Comparison of ENCODE assay signal across 26 cellular contexts in genomic region chr3:150613034-150613433, GRCh38. TPM values are rescaled to one million over a fixed set of nuclear protein-coding genes. Genes with fewer than 3 reads are reported as not detected.
DNase-seq lines count a peak whose midpoint lies in the region; ATAC-seq and TF ChIP-seq lines count a peak whose summit lies in the region.
"Had no signal": no experiment of that assay in that cellular context is flagged by ENCODE, and none has a peak within 500 bp of the region (broad histone marks: within the 10 kb centered on the region; RNA-seq: fewer than 3 reads in every experiment).

No MANE protein-coding gene starts in this region.

- peaks cover 9% of the 10 kb centered on the region for H3K36me3 ChIP-seq in CD4-positive, CD25-positive, alpha-beta regulatory T cell (ENCODE audit: control insufficient read depth, insufficient read depth, low read length)
- H3K36me3 ChIP-seq in IMR-90 (ENCODE audit: control insufficient read depth, insufficient read depth, low read length), result peaks cover 4% of the 10 kb centered on the region
- peaks cover 0 to 32% (median 12%) of the 10 kb centered on the region in 6 donors for H3K36me3 ChIP-seq in spleen

- no peak overlapping the region for H3K27ac ChIP-seq in CD4-positive, CD25-positive, alpha-beta regulatory T cell (ENCODE audit: insufficient read depth, low read length, poor library complexity, severe bottlenecking)
- H3K27ac ChIP-seq in IMR-90 (ENCODE audit: insufficient read depth, low read length) (no peak overlapping the region), spleen (no peak overlapping the region)
- H3K27ac ChIP-seq: BLaER1 treated with 17β-estradiol and CSF1 and Interleukin-3, amounts not matched to agents 10 nM and 100 nM; left ventricle myocardium inferior; SK-N-MC; tibial nerve had no signal

- no peak for TF ChIP-seq RAD21 in IMR-90 (IDR thresholded peaks at IDR 0.05; ENCODE audit: low read length)

- no peak overlapping the region for H2AK5ac ChIP-seq in IMR-90 (ENCODE audit: low read depth, low read length)

- POLR2A ChIA-PET in IMR-90 (lab: Charles Lee; ENCODE audit: unreplicated experiment), result no interaction called here

- no peaks in the 10 kb centered on the region; the same call in 1 of the 2 replicates for H3K9me1 ChIP-seq in IMR-90 (ENCODE audit: insufficient read depth, low read length)

- H3K27ac Mint-ChIP-seq in CD4-positive, CD25-positive, alpha-beta regulatory T cell, result peak overlapping the region in 2 of 3 donors; percentile 10 to 59
- H3K27ac Mint-ChIP-seq in activated T-helper 2 cell treated with anti-CD3 and anti-CD28 coated beads, Interferon-gamma antibody, Interleukin-2, Interleukin-4, amounts not matched to agents 10 μg/mL and 5 μg/mL and 100 μg/mL, durations not matched to agents 14 hours and 24 hours and 36 hours, result peak overlapping the region; percentile 73
- peak overlapping the region; percentile 1 to 79 for H3K27ac Mint-ChIP-seq in natural killer cell
- H3K27ac Mint-ChIP-seq: brain; dendritic cell treated with granulocyte-macrophage colony-stimulating factor and Interleukin-4, amounts not matched to agents 40 ng/mL and 50 ng/mL, for 4 days; HFFc6 had no signal

- CTCF ChIA-PET in IMR-90 (lab: Yijun Ruan, JAX), result no interaction called here

- no peak overlapping the region for H2BK20ac ChIP-seq in IMR-90 (ENCODE audit: low read depth, low read length)

- H2BK5ac ChIP-seq in IMR-90 (ENCODE audit: low read depth, low read length, poor library complexity, severe bottlenecking), result no peak overlapping the region

- H3K4me1 Mint-ChIP-seq in CD4-positive, CD25-positive, alpha-beta regulatory T cell, result peaks cover 50 to 73% (median 63%) of the 10 kb centered on the region in 4 donors
- peaks cover 55% of the 10 kb centered on the region for H3K4me1 Mint-ChIP-seq in activated T-helper 2 cell treated with anti-CD3 and anti-CD28 coated beads, Interferon-gamma antibody, Interleukin-2, Interleukin-4, amounts not matched to agents 10 μg/mL and 5 μg/mL and 100 μg/mL, durations not matched to agents 14 hours and 24 hours and 36 hours (ENCODE audit: low read depth)
- H3K4me1 Mint-ChIP-seq in natural killer cell, result peaks cover 67 to 74% of the 10 kb centered on the region in 2 donors

- H3K18ac ChIP-seq in IMR-90 (ENCODE audit: low read depth, low read length), result no peak overlapping the region

- in situ Hi-C loops in IMR-90 (cut with MboI; ENCODE audit: low sequenced_read_pairs), result no loop called here

- peaks cover 27% of the 10 kb centered on the region for H3K36me3 Mint-ChIP-seq in CD4-positive, CD25-positive, alpha-beta regulatory T cell
- H3K36me3 Mint-ChIP-seq in activated T-helper 2 cell treated with anti-CD3 and anti-CD28 coated beads, Interferon-gamma antibody, Interleukin-2, Interleukin-4, amounts not matched to agents 10 μg/mL and 5 μg/mL and 100 μg/mL, durations not matched to agents 14 hours and 24 hours and 36 hours (ENCODE audit: low read depth), result peaks cover 60% of the 10 kb centered on the region
- H3K36me3 Mint-ChIP-seq in natural killer cell, result no peaks in the 10 kb centered on the region

- H3K4me2 ChIP-seq in IMR-90 (ENCODE audit: low read depth, low read length), result no peak overlapping the region
- H3K4me2 ChIP-seq: BLaER1 treated with 17β-estradiol and CSF1 and Interleukin-3, amounts not matched to agents 10 nM and 100 nM had no signal

- no peak for DNase-seq in CD4-positive, CD25-positive, alpha-beta regulatory T cell
- no peak for DNase-seq in IMR-90
- DNase-seq in activated T-helper 2 cell treated with anti-CD3 and anti-CD28 coated beads, Interferon-gamma antibody, Interleukin-2, Interleukin-4, amounts not matched to agents 10 μg/mL and 5 μg/mL and 100 μg/mL, durations not matched to agents 14 hours and 24 hours and 36 hours (ENCODE audit: low spot score), result no peak
- no peak for DNase-seq in natural killer cell
- no peak for DNase-seq in head of caudate nucleus
- DNase-seq in spleen, result no peak
- DNase-seq: activated naive CD4-positive, alpha-beta T cell treated with Interleukin-2 at 50 U/mL for 16 hours; activated T-cell treated with anti-CD3 and anti-CD28 coated beads, Interleukin-2, amount 50 U/mL, for 48 hours; amniotic stem cell; Calu3; DMS79; glutamatergic neuron; GOT3; HFFc6; left ventricle myocardium inferior; MM.1S; NCI-H1930; NCI-H2171 treated with DMSO at 0.1 percent for 48 hours; NCI-H524; stimulated activated CD4-positive, alpha-beta T cell treated with anti-CD3 and anti-CD28 coated beads, Interleukin-4, amount 100 ng/mL, for 4 hours had no signal

- TF ChIP-seq CTCF in IMR-90 (conservative IDR thresholded peaks at IDR 0.05; ENCODE audit: low read depth, low read length) (no peak), natural killer cell (IDR thresholded peaks at IDR 0.05) (no peak), spleen (IDR thresholded peaks at IDR 0.05 in 8 of 11, conservative IDR thresholded peaks at IDR 0.05 in 3 of 11) (no peak)

- no TSS peak for BruUV-seq in IMR-90 (replicated peaks; lab: Mats Ljungman, UMichigan)

- H3K79me1 ChIP-seq in IMR-90 (ENCODE audit: low read depth in 1 of 2, low read length in 2 of 2), result peaks cover 12 to 42% of the 10 kb centered on the region in 2 experiments; a peak in 3 of 4 replicates

- intact Hi-C loops in IMR-90 (cut with micrococcal nuclease), result no loop called here
- intact Hi-C loops in activated T-helper 2 cell treated with anti-CD3 and anti-CD28 coated beads, Interferon-gamma antibody, Interleukin-2, Interleukin-4, amounts not matched to agents 10 μg/mL and 5 μg/mL and 100 μg/mL, durations not matched to agents 14 hours and 24 hours and 36 hours (cut with micrococcal nuclease), result loop anchor here (5.0 kb wide), 1 partner anchor 169 kb away; no protein-coding TSS in a partner anchor
- intact Hi-C loops in natural killer cell (cut with micrococcal nuclease), result no loop called here
- intact Hi-C loops in head of caudate nucleus (cut with DNase I), result no loop called here
- intact Hi-C loops in spleen (cut with DNase I; ENCODE audit: low total_unique reads), result no loop called here

- H3K56ac ChIP-seq in IMR-90 (ENCODE audit: extremely low read depth, insufficient read depth, low read length), result no peak overlapping the region

- H3K9me3 ChIP-seq in CD4-positive, CD25-positive, alpha-beta regulatory T cell (ENCODE audit: control insufficient read depth in 2 of 2, low read length in 2 of 2), result no peaks in the 10 kb centered on the region
- no peaks in the 10 kb centered on the region for H3K9me3 ChIP-seq in IMR-90 (ENCODE audit: control insufficient read depth, insufficient read depth, low read length)
- no peaks in the 10 kb centered on the region for H3K9me3 ChIP-seq in spleen
- H3K9me3 ChIP-seq: left ventricle myocardium inferior, tibial nerve had no signal

- no peak overlapping the region for H2BK120ac ChIP-seq in IMR-90 (ENCODE audit: low read depth, low read length)

- H2AK9ac ChIP-seq in IMR-90 (replicated peaks; ENCODE audit: low read depth, low read length, poor library complexity), result no peak overlapping the region

- H3K9ac ChIP-seq in IMR-90 (ENCODE audit: low read depth, low read length), result no peak overlapping the region
- H3K9ac ChIP-seq: BLaER1 treated with 17β-estradiol and CSF1 and Interleukin-3, amounts not matched to agents 10 nM and 100 nM had no signal

- no CpG with 5 or more reads among the region's 2 CpGs for WGBS in IMR-90 (ENCODE audit: extremely low coverage in 2 of 2, insufficient read length in 1 of 2), 2 experiments
- 90 to 99% (median 95%) methylated on average over 2 of the region's 2 CpGs for WGBS in spleen, 5 donors

- no peaks in the 10 kb centered on the region for H3K27me3 ChIP-seq in CD4-positive, CD25-positive, alpha-beta regulatory T cell (ENCODE audit: control insufficient read depth, insufficient read depth, low read length)
- no peaks in the 10 kb centered on the region for H3K27me3 ChIP-seq in IMR-90 (ENCODE audit: control insufficient read depth, insufficient read depth, low read length)
- no peaks in the 10 kb centered on the region for H3K27me3 ChIP-seq in spleen (replicated peaks in 1 of 7)
- H3K27me3 ChIP-seq: BLaER1 treated with 17β-estradiol and CSF1 and Interleukin-3, amounts not matched to agents 10 nM and 100 nM; tibial nerve had no signal

- peak overlapping the region; percentile 4 for H3K4me3 ChIP-seq in CD4-positive, CD25-positive, alpha-beta regulatory T cell (ENCODE audit: low read depth, low read length)
- H3K4me3 ChIP-seq in IMR-90 (ENCODE audit: insufficient read depth, low read depth, low read length) (no peak overlapping the region), spleen (no peak overlapping the region)
- H3K4me3 ChIP-seq: BLaER1 treated with 17β-estradiol and CSF1 and Interleukin-3, amounts not matched to agents 10 nM and 100 nM; left ventricle myocardium inferior; SK-N-MC; tibial nerve had no signal

- dilution Hi-C loops in IMR-90 (cut with HindIII; ENCODE audit: low sequenced_read_pairs, unreplicated experiment), result no loop called here

- H3K23ac ChIP-seq in IMR-90 (ENCODE audit: low read depth, low read length), result no peak overlapping the region

- no peak for ATAC-seq in CD4-positive, CD25-positive, alpha-beta regulatory T cell (ENCODE audit: low read depth in 2 of 2)
- no peak for ATAC-seq in IMR-90 (ENCODE audit: low read depth)
- ATAC-seq in natural killer cell, result no peak
- ATAC-seq in GM18907 (IDR thresholded peaks at IDR 0.05; ENCODE audit: unreplicated experiment), result no peak

- no peak overlapping the region for H3K4ac ChIP-seq in IMR-90 (ENCODE audit: low read depth, low read length)

- peaks cover 0 to 2% (median 0%) of the 10 kb centered on the region in 7 donors for H3K9me3 Mint-ChIP-seq in CD4-positive, CD25-positive, alpha-beta regulatory T cell
- H3K9me3 Mint-ChIP-seq in activated T-helper 2 cell treated with anti-CD3 and anti-CD28 coated beads, Interferon-gamma antibody, Interleukin-2, Interleukin-4, amounts not matched to agents 10 μg/mL and 5 μg/mL and 100 μg/mL, durations not matched to agents 14 hours and 24 hours and 36 hours, result peaks cover 4% of the 10 kb centered on the region
- H3K9me3 Mint-ChIP-seq in natural killer cell, result no peaks in the 10 kb centered on the region
- H3K9me3 Mint-ChIP-seq: dendritic cell treated with granulocyte-macrophage colony-stimulating factor and Interleukin-4, amounts not matched to agents 40 ng/mL and 50 ng/mL, for 4 days; HFFc6 had no signal

- no peak overlapping the region for H4K8ac ChIP-seq in IMR-90 (ENCODE audit: low read depth in 2 of 2, low read length in 2 of 2)

- no peak overlapping the region for H2BK15ac ChIP-seq in IMR-90 (ENCODE audit: low read depth, low read length)

- peak overlapping the region in 3 of 4 donors; percentile 11 to 33 (median 19) for H3K4me3 Mint-ChIP-seq in CD4-positive, CD25-positive, alpha-beta regulatory T cell
- H3K4me3 Mint-ChIP-seq in activated T-helper 2 cell treated with anti-CD3 and anti-CD28 coated beads, Interferon-gamma antibody, Interleukin-2, Interleukin-4, amounts not matched to agents 10 μg/mL and 5 μg/mL and 100 μg/mL, durations not matched to agents 14 hours and 24 hours and 36 hours (ENCODE audit: low read depth), result no peak overlapping the region
- H3K4me3 Mint-ChIP-seq in natural killer cell, result no peak overlapping the region
- H3K4me3 Mint-ChIP-seq: brain; dendritic cell treated with granulocyte-macrophage colony-stimulating factor and Interleukin-4, amounts not matched to agents 40 ng/mL and 50 ng/mL, for 4 days; HFFc6 had no signal

- TF ChIP-seq POLR2A in IMR-90 (IDR thresholded peaks at IDR 0.05; ENCODE audit: low read depth, low read length) (no peak), spleen (IDR thresholded peaks at IDR 0.05) (no peak)

- peaks cover 39% of the 10 kb centered on the region for H3K4me1 ChIP-seq in CD4-positive, CD25-positive, alpha-beta regulatory T cell (ENCODE audit: control insufficient read depth, insufficient read depth, low read length, poor library complexity, severe bottlenecking)
- H3K4me1 ChIP-seq in IMR-90 (ENCODE audit: control insufficient read depth, insufficient read depth, low read length), result no peaks in the 10 kb centered on the region
- H3K4me1 ChIP-seq in spleen, result peaks cover 14 to 81% (median 49%) of the 10 kb centered on the region in 6 donors

- no peak overlapping the region for H4K91ac ChIP-seq in IMR-90 (ENCODE audit: insufficient read depth, low read depth, low read length)

- H4K5ac ChIP-seq in IMR-90 (ENCODE audit: low read depth, low read length), result no peak overlapping the region

- no peak overlapping the region for H2AFZ ChIP-seq in IMR-90 (replicated peaks; ENCODE audit: low read length, poor library complexity)

- no peaks in the 10 kb centered on the region for H3K27me3 Mint-ChIP-seq in CD4-positive, CD25-positive, alpha-beta regulatory T cell
- no peaks in the 10 kb centered on the region for H3K27me3 Mint-ChIP-seq in activated T-helper 2 cell treated with anti-CD3 and anti-CD28 coated beads, Interferon-gamma antibody, Interleukin-2, Interleukin-4, amounts not matched to agents 10 μg/mL and 5 μg/mL and 100 μg/mL, durations not matched to agents 14 hours and 24 hours and 36 hours (ENCODE audit: low read depth)
- H3K27me3 Mint-ChIP-seq in natural killer cell (ENCODE audit: low read depth in 2 of 2), result no peaks in the 10 kb centered on the region
- H3K27me3 Mint-ChIP-seq: brain; dendritic cell treated with granulocyte-macrophage colony-stimulating factor and Interleukin-4, amounts not matched to agents 40 ng/mL and 50 ng/mL, for 4 days had no signal

- H4K20me1 ChIP-seq in IMR-90 (ENCODE audit: insufficient read depth, low read length), result peaks cover 22% of the 10 kb centered on the region

- no peak overlapping the region for H3K14ac ChIP-seq in IMR-90 (replicated peaks; ENCODE audit: low read depth, low read length)

RNA-seq across cellular contexts. Expression of gene SELENOT, which starts 9.9 kb away (rescaled TPM):
- 102 TPM for total RNA-seq in CD4-positive, CD25-positive, alpha-beta regulatory T cell
- 100 to 1,000 TPM; 301 to 418 (median 321) TPM for polyA plus RNA-seq in CD4-positive, CD25-positive, alpha-beta regulatory T cell
- 399 and 415 TPM in 2 replicates for total RNA-seq in IMR-90 (2012; rRNA removed)
- polyA plus RNA-seq in IMR-90 (2012; rRNA removed), result 344 and 365 TPM in 2 replicates
- polyA plus RNA-seq in IMR-90 (2012; cell fraction: cytosol; rRNA removed), result 120 and 131 TPM in 2 replicates
- 25.9 and 145 TPM in 2 replicates for polyA plus RNA-seq in IMR-90 (2012; cell fraction: nucleus; rRNA removed; ENCODE audit: low replicate concordance)
- total RNA-seq in activated T-helper 2 cell treated with anti-CD3 and anti-CD28 coated beads, Interferon-gamma antibody, Interleukin-2, Interleukin-4, amounts not matched to agents 10 μg/mL and 5 μg/mL and 100 μg/mL, durations not matched to agents 14 hours and 24 hours and 36 hours, result 119 and 121 TPM in 2 replicates
- total RNA-seq in natural killer cell, result 100 to 1,000 TPM; 121 to 142 (median 133) TPM
- 100 to 1,000 TPM in 5 of 7 donors, 10 to 100 TPM in 2; 98.2 to 180 (median 117) TPM for total RNA-seq in spleen
- 10 to 100 TPM; 34.6 to 71.7 (median 59.5) TPM for polyA plus RNA-seq in spleen

Comparison
In these comparisons a context has a peak if more than half of its experiments do, and no peak if none do; other contexts are left out.
1. H3K4me3 Mint-ChIP-seq: peak in CD4-positive, CD25-positive, alpha-beta regulatory T cell (3 of 4); none in activated T-helper 2 cell treated with anti-CD3 and anti-CD28 coated beads, Interferon-gamma antibody, Interleukin-2, Interleukin-4, amounts not matched to agents 10 μg/mL and 5 μg/mL and 100 μg/mL, durations not matched to agents 14 hours and 24 hours and 36 hours (single experiment) and natural killer cell (single experiment).
2. Peak in every context shown above with its lines, with median percentiles within 50 percentile points of each other: H3K27ac Mint-ChIP-seq.